Comparison of ENCODE assay signal across 8 cellular contexts in genomic region chr11:61332266-61332822, GRCh38. TPM values are rescaled to one million over a fixed set of nuclear protein-coding genes. Genes with fewer than 3 reads are reported as not detected.
DNase-seq lines count a peak whose midpoint lies in the region; ATAC-seq, FAIRE-seq and TF ChIP-seq lines count a peak whose summit lies in the region.

No MANE protein-coding gene starts in this region.

- peak; percentile 9 for ATAC-seq in GM12878
- no peak for ATAC-seq in HG03520 (IDR thresholded peaks at IDR 0.05; ENCODE audit: unreplicated experiment)

- H3K36me3 ChIP-seq in GM12878 (ENCODE audit: control insufficient read depth in 2 of 2, insufficient read depth in 2 of 2, low read length in 1 of 2): peaks cover 0 to 10% of the 10 kb centered on the region in 2 experiments; a peak in 3 of 4 replicates
- H3K36me3 ChIP-seq in kidney (ENCODE audit: control insufficient read depth in 1 of 2, insufficient read depth in 2 of 2, low read length in 2 of 2): peaks cover 9 to 22% of the 10 kb centered on the region in 2 donors
- H3K36me3 ChIP-seq in stomach: peaks cover 20 to 28% (median 27%) of the 10 kb centered on the region in 4 donors

- peaks cover 20% of the 10 kb centered on the region for H3K4me1 ChIP-seq in GM12878 (ENCODE audit: control insufficient read depth, insufficient read depth, low read length)
- peaks cover 17 to 35% of the 10 kb centered on the region in 2 donors for H3K4me1 ChIP-seq in kidney (ENCODE audit: control insufficient read depth in 1 of 2, insufficient read depth in 1 of 2, low read depth in 1 of 2, low read length in 2 of 2)
- H3K4me1 ChIP-seq in stomach: peaks cover 25 to 63% (median 52%) of the 10 kb centered on the region in 4 donors

- FAIRE-seq in GM12878 (lab: Jason Lieb, UNC): no peak
- FAIRE-seq in kidney (lab: Jason Lieb, UNC): no peak

- SMC1A ChIA-PET in GM12878 (lab: Charles Lee; ENCODE audit: uncharacterized antibody, unreplicated experiment): interaction anchor here (0.6 to 1.6 kb wide), 6 partner anchors 18 to 69 kb away, joined by 3 to 10 read pairs (median 4); no protein-coding TSS in a partner anchor

- TF ChIP-seq POLR2A in GM12878 (IDR thresholded peaks at IDR 0.05; ENCODE audit: low read depth, low read length) (no peak), stomach (IDR thresholded peaks at IDR 0.05) (no peak)

- H3K27ac ChIP-seq in GM12878 (ENCODE audit: control insufficient read depth, insufficient read depth) (peak overlapping the region; percentile 92), kidney (ENCODE audit: low read depth in 2 of 2, low read length in 2 of 2) (peak overlapping the region; percentile 78 to 85), stomach (peak overlapping the region; percentile 88 to 96 (median 94))

- no peaks in the 10 kb centered on the region; the same call in 1 of the 2 replicates for H4K20me1 ChIP-seq in GM12878 (ENCODE audit: control insufficient read depth, insufficient read depth)

- TF ChIP-seq EP300 in GM12878 (IDR thresholded peaks at IDR 0.05; ENCODE audit: borderline replicate concordance in 1 of 2, control insufficient read depth in 1 of 2, low read depth in 2 of 2, low read length in 2 of 2) (no peak), stomach (IDR thresholded peaks at IDR 0.05) (no peak)

- H3K27me3 ChIP-seq in GM12878 (replicated peaks in 1 of 2; ENCODE audit: control insufficient read depth in 2 of 2, insufficient read depth in 2 of 2, low read length in 1 of 2): no peaks in the 10 kb centered on the region
- H3K27me3 ChIP-seq in stomach: no peaks in the 10 kb centered on the region

- no peak for TF ChIP-seq RAD21 in GM12878 (IDR thresholded peaks at IDR 0.05; ENCODE audit: insufficient read depth, low read depth, low read length)

- H3K4me3 ChIP-seq in GM12878 (peak overlapping the region; percentile 90), kidney (ENCODE audit: low read length in 2 of 2) (peak overlapping the region; percentile 83 to 92), stomach (peak overlapping the region; percentile 79 to 100 (median 94))

- peak overlapping the region; percentile 83 for H2AFZ ChIP-seq in GM12878 (ENCODE audit: control insufficient read depth, low read depth, low read length)

- peak overlapping the region; percentile 83 for H3K4me2 ChIP-seq in GM12878 (ENCODE audit: control insufficient read depth, insufficient read depth)

- no peak for TF ChIP-seq CTCF in GM12878 (IDR thresholded peaks at IDR 0.05 in 2 of 3, conservative IDR thresholded peaks at IDR 0.05 in 1 of 3; ENCODE audit: control insufficient read depth in 2 of 3, extremely low read depth in 1 of 3, insufficient read depth in 1 of 3, low read depth in 3 of 3, low read length in 3 of 3)
- TF ChIP-seq CTCF in kidney (IDR thresholded peaks at IDR 0.05; ENCODE audit: borderline replicate concordance, extremely low read depth, insufficient read depth): no peak
- no peak for TF ChIP-seq CTCF in stomach (IDR thresholded peaks at IDR 0.05)

- under 1% methylated on average over 27 of the region's 27 CpGs for WGBS in GM12878 (ENCODE audit: insufficient coverage, insufficient replicate concordance, low lambda C conversion rate, missing lambda C conversion rate)
- 0% methylated on average over 16 to 27 of the region's 27 CpGs for WGBS in stomach, 5 donors

- H3K9ac ChIP-seq in GM12878 (ENCODE audit: control insufficient read depth, insufficient read depth, low read length) (peak overlapping the region; percentile 99), kidney (ENCODE audit: low read length in 2 of 2) (peak overlapping the region; percentile 89 to 92)

- no peaks in the 10 kb centered on the region for H3K9me3 ChIP-seq in GM12878 (replicated peaks; ENCODE audit: control insufficient read depth, insufficient read depth, low read length)
- H3K9me3 ChIP-seq in kidney (ENCODE audit: control insufficient read depth in 1 of 2, low read length in 2 of 2): no peaks in the 10 kb centered on the region
- no peaks in the 10 kb centered on the region for H3K9me3 ChIP-seq in stomach

- RAD21 ChIA-PET in GM12878 (lab: Charles Lee; ENCODE audit: unreplicated experiment): interaction anchor here (0.6 to 1.2 kb wide), 4 partner anchors 29 to 103 kb away, joined by 3 to 6 read pairs (median 4); no protein-coding TSS in a partner anchor

- CTCF ChIA-PET in GM12878 (lab: Yijun Ruan, JAX): interaction anchor here (1.0 to 3.1 kb wide), 6 partner anchors 23 to 501 kb away, joined by 3 to 25 read pairs (median 5); partner anchors contain the start of gene TMEM216

- intact Hi-C loops in GM12878 (cut with micrococcal nuclease; ENCODE audit: unreplicated experiment) (loop anchor here (5.0 to 10.0 kb wide), 2 partner anchors 78 to 105 kb away; no protein-coding TSS in a partner anchor), kidney (cut with DNase I) (no loop called here), stomach (cut with DNase I; ENCODE audit: low total_unique reads) (no loop called here)

- POLR2A ChIA-PET in GM12878 (lab: Charles Lee): interaction anchor here (0.8 to 1.3 kb wide), 5 partner anchors 11 to 61 kb away, joined by 3 to 5 read pairs (median 4); no protein-coding TSS in a partner anchor

- BruUV-seq in GM12878 (replicated peaks; lab: Mats Ljungman, UMichigan): TSS peak; percentile 69

- peaks cover 64% of the 10 kb centered on the region for H3K79me2 ChIP-seq in GM12878 (ENCODE audit: control insufficient read depth, insufficient read depth, low read length)

- DNase-seq in NCI-H2029 (lab: John Stamatoyannopoulos, UW) (peak; percentile 4), NCI-H2029 treated with DMSO at 0.1 percent for 48 hours (lab: John Stamatoyannopoulos, UW) (no peak), KBM-7 (peak; percentile 28), GM12878 (ENCODE audit: low read depth, low spot score) (no peak), kidney (no peak), stomach (no peak), NCI-H510A treated with DMSO at 0.1 percent for 48 hours (lab: John Stamatoyannopoulos, UW) (no peak)

- in situ Hi-C loops in KBM-7 (cut with MboI; ENCODE audit: low pct_unique_long_range_greater_than_20kb, low sequenced_read_pairs) (no loop called here), GM12878 (cut with MboI) (no loop called here)

RNA-seq across cellular contexts. Expression of gene DDB1, which starts 0.6 kb away (rescaled TPM):
- 131 and 138 TPM in 2 replicates for total RNA-seq in GM12878 (2013; cell fraction: nucleolus; rRNA removed)
- total RNA-seq in GM12878 (2014; rRNA removed): 241 and 250 TPM in 2 replicates
- total RNA-seq in GM12878 (2014; rRNA removed; fragmentation: Illumina TruSeq; extraction: Trizol): 197 and 199 TPM in 2 replicates
- 271 and 272 TPM in 2 replicates for total RNA-seq in GM12878 (2021)
- polyA plus RNA-seq in GM12878 (2011; ENCODE audit: low read depth): 71.1 TPM
- polyA plus RNA-seq in GM12878 (2011; rRNA removed): 183 and 221 TPM in 2 replicates
- polyA plus RNA-seq in GM12878 (2011; cell fraction: cytosol; rRNA removed): 231 and 256 TPM in 2 replicates
- 156 and 213 TPM in 2 replicates for polyA plus RNA-seq in GM12878 (2011; cell fraction: nucleus; rRNA removed)
- polyA plus RNA-seq in GM12878 (2012): 113 and 114 TPM in 2 replicates
- polyA plus RNA-seq in GM12878 (2014; fragmentation: Illumina TruSeq; extraction: Trizol): 160 and 203 TPM in 2 replicates
- 100 to 1,000 TPM; 136 to 211 TPM for polyA plus RNA-seq in GM12878 (2014; fragmentation: Nextera tagmentation; extraction: Ambion mirVana)
- polyA plus RNA-seq in GM12878 (2014; rRNA removed): 202 and 220 TPM in 2 replicates
- polyA plus RNA-seq in GM12878 (2016; fragmentation: Nextera tagmentation; extraction: Ambion mirVana): 100 to 1,000 TPM; 236 to 262 TPM
- 351 and 399 TPM in 2 replicates for polyA minus RNA-seq in GM12878 (2011; rRNA and poly(A)+ RNA removed)
- 120 and 148 TPM in 2 replicates for polyA minus RNA-seq in GM12878 (2011; cell fraction: cytosol; rRNA and poly(A)+ RNA removed)
- polyA minus RNA-seq in GM12878 (2011; cell fraction: nucleus; rRNA and poly(A)+ RNA removed): 65.8 and 119 TPM in 2 replicates
- 185 TPM for total RNA-seq in kidney
- 131 TPM for polyA plus RNA-seq in kidney (ENCODE audit: insufficient read depth, low read depth, low replicate concordance)
- 100 to 1,000 TPM in 4 of 5 donors, 10 to 100 TPM in 1; 44.2 to 489 (median 152) TPM for total RNA-seq in stomach
- 10 to 100 TPM; 73.9 to 77.0 (median 74.2) TPM for polyA plus RNA-seq in stomach

RNA-seq across cellular contexts. Expression of gene TKFC, which starts 0.7 kb away (rescaled TPM):
- total RNA-seq in GM12878 (2013; cell fraction: nucleolus; rRNA removed): 101 and 112 TPM in 2 replicates
- total RNA-seq in GM12878 (2014; rRNA removed): 58.2 and 69.7 TPM in 2 replicates
- 25.0 and 25.1 TPM in 2 replicates for total RNA-seq in GM12878 (2014; rRNA removed; fragmentation: Illumina TruSeq; extraction: Trizol)
- total RNA-seq in GM12878 (2021): 92.5 and 97.8 TPM in 2 replicates
- polyA plus RNA-seq in GM12878 (2011; ENCODE audit: low read depth): 27.2 TPM
- 22.4 and 48.3 TPM in 2 replicates for polyA plus RNA-seq in GM12878 (2011; rRNA removed)
- 54.6 and 62.4 TPM in 2 replicates for polyA plus RNA-seq in GM12878 (2011; cell fraction: cytosol; rRNA removed)
- 281 and 291 TPM in 2 replicates for polyA plus RNA-seq in GM12878 (2011; cell fraction: nucleus; rRNA removed)
- polyA plus RNA-seq in GM12878 (2012): 57.6 and 69.4 TPM in 2 replicates
- 11.3 and 39.9 TPM in 2 replicates for polyA plus RNA-seq in GM12878 (2014; fragmentation: Illumina TruSeq; extraction: Trizol)
- 1 to 10 TPM; 2.4 to 5.5 TPM for polyA plus RNA-seq in GM12878 (2014; fragmentation: Nextera tagmentation; extraction: Ambion mirVana)
- 72.8 and 82.6 TPM in 2 replicates for polyA plus RNA-seq in GM12878 (2014; rRNA removed)
- 100 to 1,000 TPM; 103 to 113 TPM for polyA plus RNA-seq in GM12878 (2016; fragmentation: Nextera tagmentation; extraction: Ambion mirVana)
- polyA minus RNA-seq in GM12878 (2011; rRNA and poly(A)+ RNA removed): 42.3 and 56.3 TPM in 2 replicates
- 19.9 and 30.9 TPM in 2 replicates for polyA minus RNA-seq in GM12878 (2011; cell fraction: cytosol; rRNA and poly(A)+ RNA removed)
- 50.2 and 67.3 TPM in 2 replicates for polyA minus RNA-seq in GM12878 (2011; cell fraction: nucleus; rRNA and poly(A)+ RNA removed)
- 64.6 TPM for total RNA-seq in kidney
- polyA plus RNA-seq in kidney (ENCODE audit: insufficient read depth, low read depth, low replicate concordance): 107 TPM
- total RNA-seq in stomach: 100 to 1,000 TPM in 1 of 5 donors, 10 to 100 TPM in 4; 20.6 to 136 (median 63.9) TPM
- polyA plus RNA-seq in stomach: 10 to 100 TPM; 28.0 to 42.9 (median 41.3) TPM

RNA-seq across cellular contexts. Expression of gene CYB561A3, which starts 29.3 kb away (rescaled TPM):
- total RNA-seq in GM12878 (2013; cell fraction: nucleolus; rRNA removed): 48.1 and 52.7 TPM in 2 replicates
- 77.2 and 84.6 TPM in 2 replicates for total RNA-seq in GM12878 (2014; rRNA removed)
- 46.7 and 48.2 TPM in 2 replicates for total RNA-seq in GM12878 (2014; rRNA removed; fragmentation: Illumina TruSeq; extraction: Trizol)
- 76.0 and 92.2 TPM in 2 replicates for total RNA-seq in GM12878 (2021)
- 49.0 TPM for polyA plus RNA-seq in GM12878 (2011; ENCODE audit: low read depth)
- polyA plus RNA-seq in GM12878 (2011; rRNA removed): 26.7 and 44.9 TPM in 2 replicates
- polyA plus RNA-seq in GM12878 (2011; cell fraction: cytosol; rRNA removed): 126 and 132 TPM in 2 replicates
- polyA plus RNA-seq in GM12878 (2011; cell fraction: nucleus; rRNA removed): 177 and 190 TPM in 2 replicates
- 55.0 and 57.5 TPM in 2 replicates for polyA plus RNA-seq in GM12878 (2012)
- polyA plus RNA-seq in GM12878 (2014; fragmentation: Illumina TruSeq; extraction: Trizol): 36.7 and 76.4 TPM in 2 replicates
- polyA plus RNA-seq in GM12878 (2014; fragmentation: Nextera tagmentation; extraction: Ambion mirVana): 10 to 100 TPM; 40.1 to 53.5 TPM
- polyA plus RNA-seq in GM12878 (2014; rRNA removed): 72.4 and 81.2 TPM in 2 replicates
- polyA plus RNA-seq in GM12878 (2016; fragmentation: Nextera tagmentation; extraction: Ambion mirVana): 100 to 1,000 TPM; 152 to 169 TPM
- 77.8 and 92.3 TPM in 2 replicates for polyA minus RNA-seq in GM12878 (2011; rRNA and poly(A)+ RNA removed)
- polyA minus RNA-seq in GM12878 (2011; cell fraction: cytosol; rRNA and poly(A)+ RNA removed): 23.7 and 27.0 TPM in 2 replicates
- 22.0 and 42.0 TPM in 2 replicates for polyA minus RNA-seq in GM12878 (2011; cell fraction: nucleus; rRNA and poly(A)+ RNA removed)
- 36.8 TPM for total RNA-seq in kidney
- 29.7 TPM for polyA plus RNA-seq in kidney (ENCODE audit: insufficient read depth, low read depth, low replicate concordance)
- 100 to 1,000 TPM in 1 of 5 donors, 10 to 100 TPM in 4; 13.4 to 106 (median 22.2) TPM for total RNA-seq in stomach
- polyA plus RNA-seq in stomach: 10 to 100 TPM; 14.5 to 21.4 (median 20.3) TPM

RNA-seq across cellular contexts. Expression of gene TMEM138, which starts 29.8 kb away (rescaled TPM):
- total RNA-seq in GM12878 (2013; cell fraction: nucleolus; rRNA removed): 115 and 125 TPM in 2 replicates
- 28.5 and 30.1 TPM in 2 replicates for total RNA-seq in GM12878 (2014; rRNA removed)
- 37.4 and 43.0 TPM in 2 replicates for total RNA-seq in GM12878 (2014; rRNA removed; fragmentation: Illumina TruSeq; extraction: Trizol)
- 44.5 and 47.6 TPM in 2 replicates for total RNA-seq in GM12878 (2021)
- 21.0 TPM for polyA plus RNA-seq in GM12878 (2011; ENCODE audit: low read depth)
- polyA plus RNA-seq in GM12878 (2011; rRNA removed): 93.6 and 116 TPM in 2 replicates
- 80.1 and 99.6 TPM in 2 replicates for polyA plus RNA-seq in GM12878 (2011; cell fraction: cytosol; rRNA removed)
- 139 and 147 TPM in 2 replicates for polyA plus RNA-seq in GM12878 (2011; cell fraction: nucleus; rRNA removed)
- polyA plus RNA-seq in GM12878 (2012): 27.0 and 33.6 TPM in 2 replicates
- polyA plus RNA-seq in GM12878 (2014; fragmentation: Illumina TruSeq; extraction: Trizol): 72.8 and 82.6 TPM in 2 replicates
- 10 to 100 TPM; 64.2 to 87.2 TPM for polyA plus RNA-seq in GM12878 (2014; fragmentation: Nextera tagmentation; extraction: Ambion mirVana)
- polyA plus RNA-seq in GM12878 (2014; rRNA removed): 46.4 and 48.2 TPM in 2 replicates
- polyA plus RNA-seq in GM12878 (2016; fragmentation: Nextera tagmentation; extraction: Ambion mirVana): 10 to 100 TPM; 83.5 to 86.3 TPM
- 88.5 and 94.5 TPM in 2 replicates for polyA minus RNA-seq in GM12878 (2011; rRNA and poly(A)+ RNA removed)
- polyA minus RNA-seq in GM12878 (2011; cell fraction: cytosol; rRNA and poly(A)+ RNA removed): 14.8 and 15.4 TPM in 2 replicates
- 45.6 and 97.5 TPM in 2 replicates for polyA minus RNA-seq in GM12878 (2011; cell fraction: nucleus; rRNA and poly(A)+ RNA removed)
- total RNA-seq in kidney: 42.3 TPM
- 62.3 TPM for polyA plus RNA-seq in kidney (ENCODE audit: insufficient read depth, low read depth, low replicate concordance)
- 100 to 1,000 TPM in 1 of 5 donors, 10 to 100 TPM in 4; 12.2 to 190 (median 24.4) TPM for total RNA-seq in stomach
- 10 to 100 TPM; 18.5 to 43.0 (median 22.3) TPM for polyA plus RNA-seq in stomach

RNA-seq across cellular contexts. Expression of gene VWCE, which starts 37.2 kb away (rescaled TPM):
- total RNA-seq in GM12878 (2013; cell fraction: nucleolus; rRNA removed): 6.2 and 7.7 TPM in 2 replicates
- total RNA-seq in GM12878 (2014; rRNA removed) (1.3 and 2.5 TPM in 2 replicates), GM12878 (2014; rRNA removed; fragmentation: Illumina TruSeq; extraction: Trizol) (1.0 TPM in 2 replicates), GM12878 (2021) (2.7 and 4.0 TPM in 2 replicates), kidney (1.2 TPM), stomach (1 to 10 TPM in 2 of 5 donors, under 1 TPM in 1, not detected in 2; 0.45 to 4.6 (median 1.6) TPM)
- 0.91 TPM for polyA plus RNA-seq in GM12878 (2011; ENCODE audit: low read depth)
- polyA plus RNA-seq in GM12878 (2011; rRNA removed) (1.2 and 2.1 TPM in 2 replicates), GM12878 (2014; fragmentation: Illumina TruSeq; extraction: Trizol) (0.62 and 2.4 TPM in 2 replicates), GM12878 (2014; fragmentation: Nextera tagmentation; extraction: Ambion mirVana) (under 1 TPM; 0.10 to 0.29 TPM), GM12878 (2014; rRNA removed) (3.2 and 4.0 TPM in 2 replicates), GM12878 (2016; fragmentation: Nextera tagmentation; extraction: Ambion mirVana) (1 to 10 TPM; 4.8 to 4.9 TPM), kidney (ENCODE audit: insufficient read depth, low read depth, low replicate concordance) (0.32 TPM), stomach (1 to 10 TPM in 1 of 3 donors, under 1 TPM in 2; 0.76 to 1.2 (median 0.93) TPM)
- 2.6 and 3.1 TPM in 2 replicates for polyA plus RNA-seq in GM12878 (2011; cell fraction: cytosol; rRNA removed)
- polyA plus RNA-seq in GM12878 (2011; cell fraction: nucleus; rRNA removed): 10.6 and 14.8 TPM in 2 replicates
- 2.2 and 2.6 TPM in 2 replicates for polyA plus RNA-seq in GM12878 (2012)
- 1.9 and 4.3 TPM in 2 replicates for polyA minus RNA-seq in GM12878 (2011; rRNA and poly(A)+ RNA removed)
- polyA minus RNA-seq in GM12878 (2011; cell fraction: cytosol; rRNA and poly(A)+ RNA removed): 1.7 and 2.0 TPM in 2 replicates
- polyA minus RNA-seq in GM12878 (2011; cell fraction: nucleus; rRNA and poly(A)+ RNA removed): 4.0 and 4.5 TPM in 2 replicates

Comparison
In these comparisons a context has a peak if more than half of its experiments do, and no peak if none do; other contexts are left out.
1. DNase-seq: peak in NCI-H2029 (single experiment) and KBM-7 (single experiment); none in NCI-H2029 treated with DMSO at 0.1 percent for 48 hours (single experiment), GM12878 (single experiment), kidney (single experiment), stomach (single experiment) and NCI-H510A treated with DMSO at 0.1 percent for 48 hours (single experiment).
2. Peak in every context shown above with its lines, with median percentiles within 50 percentile points of each other: H3K27ac ChIP-seq and H3K4me3 ChIP-seq.